ENCODE assay signal across 32 cellular contexts in genomic region chr3:12017487-12017886, GRCh38. TPM values are rescaled to one million over a fixed set of nuclear protein-coding genes. Genes with fewer than 3 reads are reported as not detected.
"Had no signal": no experiment of that assay in that cellular context is flagged by ENCODE, and none has a peak within 500 bp of the region (broad histone marks: within the 10 kb centered on the region; RNA-seq: fewer than 3 reads in every experiment).

No MANE protein-coding gene starts in this region.

- H3K4me2 ChIP-seq: neural progenitor cell, smooth muscle cell had no signal

- ATAC-seq: naive thymus-derived CD8-positive, alpha-beta T cell; natural killer cell treated with Interleukin-12 subunit alpha and Interleukin-12 subunit beta and Interleukin-15 and Interleukin-18, amount 100 ng/mL, for 72 hours; psoas muscle; right cardiac atrium; right lobe of liver; stimulated activated memory B cell treated with anti-CD40 and anti-IgM and Interleukin-4, amounts not matched to agents 10 μg/mL and 1 μg/mL and 100 μg/mL, for 72 hours; stimulated activated naive CD8-positive, alpha-beta T cell treated with anti-CD3 and anti-CD28 coated beads, Interleukin-15, amount 100 ng/mL, for 72 hours; stimulated activated naive CD8-positive, alpha-beta T cell treated with anti-CD3 and anti-CD28 coated beads, Interleukin-15, Interleukin-2, amounts not matched to agents 100 U/mL and 50 U/mL, for 24 hours; upper lobe of right lung had no signal

- H3K9ac ChIP-seq: neural progenitor cell, parathyroid adenoma had no signal

- H2AFZ ChIP-seq: neural progenitor cell, parathyroid adenoma had no signal

- H3K4me1 ChIP-seq: psoas muscle, right lobe of liver, sigmoid colon, spleen, suprapubic skin, testis, tibial artery, transverse colon, upper lobe of right lung, uterus had no signal

- DNase-seq: naive thymus-derived CD8-positive, alpha-beta T cell; nephron progenitor cell; occipital lobe; ovary; posterior cingulate gyrus; psoas muscle; right cardiac atrium; right lobe of liver; sigmoid colon; spleen; stimulated activated CD4-positive, alpha-beta T cell treated with anti-CD3 and anti-CD28 coated beads, Interleukin-12 subunit alpha, Interleukin-12 subunit beta, amount 100 ng/mL, for 4 hours; stimulated activated CD4-positive, alpha-beta T cell treated with anti-CD3 and anti-CD28 coated beads, Interleukin-1b, Interleukin-23, amount 100 ng/mL, for 48 hours; stimulated activated CD4-positive, alpha-beta T cell treated with anti-CD3 and anti-CD28 coated beads, Interleukin-4, amount 100 ng/mL, for 1 hour; stimulated activated CD4-positive, alpha-beta T cell treated with anti-CD3 and anti-CD28 coated beads, Interleukin-4, amount 100 ng/mL, for 4 hours; stimulated activated CD8-positive, alpha-beta memory T cell treated with anti-CD3 and anti-CD28 coated beads, Interleukin-4, amount 100 ng/mL, for 48 hours; stimulated activated naive CD4-positive, alpha-beta T cell; stimulated activated naive CD8-positive, alpha-beta T cell treated with anti-CD3 and anti-CD28 coated beads, Interleukin-15, amount 100 ng/mL, for 72 hours; stimulated activated naive CD8-positive, alpha-beta T cell treated with anti-CD3 and anti-CD28 coated beads, Interleukin-15, Interleukin-2, amounts not matched to agents 100 U/mL and 50 U/mL, for 24 hours; substantia nigra; testis; tibial artery; transverse colon; upper lobe of right lung; uterus had no signal

- H3K4me3 ChIP-seq: neural progenitor cell, ovary, psoas muscle, right lobe of liver, sigmoid colon, skin epidermis, smooth muscle cell, spleen, suprapubic skin, testis, tibial artery, transverse colon, upper lobe of right lung, uterus had no signal

- H3K36me3 ChIP-seq: neural progenitor cell, ovary, right lobe of liver, sigmoid colon, spleen, suprapubic skin, tibial artery, transverse colon, upper lobe of right lung, uterus had no signal

- H3K27ac ChIP-seq: neural progenitor cell, ovary, parathyroid adenoma, psoas muscle, right lobe of liver, sigmoid colon, skin epidermis, spleen, suprapubic skin, testis, tibial artery, transverse colon, upper lobe of right lung, uterus had no signal

- H3K9me3 ChIP-seq: ovary, psoas muscle, right lobe of liver, sigmoid colon, spleen, suprapubic skin, testis, tibial artery, transverse colon, upper lobe of right lung, uterus had no signal

- H3K27me3 ChIP-seq: neural progenitor cell, ovary, right lobe of liver, testis, uterus had no signal

RNA-seq across cellular contexts. Expression of gene SYN2, which starts 13.3 kb away (rescaled TPM):
- total RNA-seq: naive thymus-derived CD8-positive, alpha-beta T cell; natural killer cell treated with Interleukin-12 subunit alpha and Interleukin-12 subunit beta and Interleukin-15 and Interleukin-18, amount 100 ng/mL, for 72 hours; osteoblast; right lobe of liver had no signal
- polyA plus RNA-seq: naive thymus-derived CD8-positive, alpha-beta T cell had no signal
